8 cellular contexts compared by ENCODE assay signal in the genomic region with DNA sequence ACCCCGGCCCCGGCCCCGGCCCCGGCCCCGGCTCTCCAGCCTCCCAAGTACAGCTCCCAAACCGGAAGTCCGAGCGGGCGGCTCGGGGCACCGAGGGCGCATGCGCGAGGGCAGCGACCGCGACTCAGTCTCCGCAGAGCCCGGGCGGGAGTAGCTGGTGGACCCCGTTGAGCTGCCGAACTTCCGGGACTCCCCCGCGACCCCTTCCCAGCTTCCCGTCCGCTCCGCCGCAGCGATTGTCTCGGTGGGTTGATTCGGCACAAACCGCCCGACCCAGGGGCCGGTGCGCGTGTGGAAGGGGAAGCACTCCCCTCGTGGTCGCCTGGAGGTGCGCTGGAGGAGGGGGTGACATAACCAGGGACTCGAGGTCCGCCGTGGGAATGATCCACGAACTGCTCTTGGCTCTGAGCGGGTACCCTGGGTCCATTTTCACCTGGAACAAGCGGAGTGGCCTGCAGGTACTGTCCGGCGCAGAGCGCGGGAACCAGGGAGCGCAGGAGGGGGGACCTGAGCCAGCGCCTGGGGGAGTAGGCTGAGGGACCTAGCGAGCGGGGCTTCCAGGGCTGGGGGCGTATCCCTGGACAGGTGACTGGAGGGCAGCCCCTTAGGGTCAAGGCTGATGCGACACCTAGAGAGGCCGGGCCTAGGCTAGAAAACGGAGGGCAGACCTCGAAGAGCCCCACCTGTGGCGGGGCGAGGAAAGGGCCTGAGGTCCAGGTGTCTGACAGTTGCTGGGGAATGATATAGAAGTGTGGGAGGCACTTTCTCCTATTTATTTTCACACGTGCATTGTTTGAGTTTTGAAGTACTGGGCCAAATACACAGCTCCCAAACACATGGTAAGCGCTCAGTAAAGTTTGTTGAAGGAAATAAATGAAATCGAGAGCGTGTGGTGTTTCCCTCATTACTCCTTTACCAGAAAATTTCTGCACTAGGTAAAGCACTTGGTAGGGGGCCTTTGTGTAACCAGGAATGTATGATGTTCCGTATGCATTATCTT. TPM values are rescaled to one million over a fixed set of nuclear protein-coding genes. Genes with fewer than 3 reads are reported as not detected.
A peak's percentile ranks its signal among the peaks of the same experiment; 100 is the strongest.
DNase-seq lines count a peak whose midpoint lies in the region; ATAC-seq and TF ChIP-seq lines count a peak whose summit lies in the region.

A gene with protein sequence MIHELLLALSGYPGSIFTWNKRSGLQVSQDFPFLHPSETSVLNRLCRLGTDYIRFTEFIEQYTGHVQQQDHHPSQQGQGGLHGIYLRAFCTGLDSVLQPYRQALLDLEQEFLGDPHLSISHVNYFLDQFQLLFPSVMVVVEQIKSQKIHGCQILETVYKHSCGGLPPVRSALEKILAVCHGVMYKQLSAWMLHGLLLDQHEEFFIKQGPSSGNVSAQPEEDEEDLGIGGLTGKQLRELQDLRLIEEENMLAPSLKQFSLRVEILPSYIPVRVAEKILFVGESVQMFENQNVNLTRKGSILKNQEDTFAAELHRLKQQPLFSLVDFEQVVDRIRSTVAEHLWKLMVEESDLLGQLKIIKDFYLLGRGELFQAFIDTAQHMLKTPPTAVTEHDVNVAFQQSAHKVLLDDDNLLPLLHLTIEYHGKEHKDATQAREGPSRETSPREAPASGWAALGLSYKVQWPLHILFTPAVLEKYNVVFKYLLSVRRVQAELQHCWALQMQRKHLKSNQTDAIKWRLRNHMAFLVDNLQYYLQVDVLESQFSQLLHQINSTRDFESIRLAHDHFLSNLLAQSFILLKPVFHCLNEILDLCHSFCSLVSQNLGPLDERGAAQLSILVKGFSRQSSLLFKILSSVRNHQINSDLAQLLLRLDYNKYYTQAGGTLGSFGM (plus strand): TSS at position 127 of the 1,000 bp plus-strand sequence. CDS start 254 bp downstream, at position 381.
Gene ZSCAN29, minus strand, starts transcription at position 69 of the 1,000 bp plus-strand sequence. CDS start 1,130 bp downstream, outside the sequence.

- peaks cover 17% of the 10 kb centered on the region for H3K9me3 Mint-ChIP-seq in activated CD4-positive, alpha-beta T cell treated with anti-CD3 and anti-CD28 coated beads for 36 hours (ENCODE audit: low read depth)

- H3K4me1 Mint-ChIP-seq in activated CD4-positive, alpha-beta T cell treated with anti-CD3 and anti-CD28 coated beads for 36 hours = peaks cover 46% of the 10 kb centered on the region

- intact Hi-C loops in activated CD4-positive, alpha-beta T cell treated with anti-CD3 and anti-CD28 coated beads for 36 hours (cut with DNase I, micrococcal nuclease) = loop anchor here (1.0 to 2.0 kb wide), 5 partner anchors 41 to 378 kb away; partner anchors contain the start of genes LCMT2 (in 2 of the 2), CCNDBP1 (in 1 of the 2) and UBR1 (in 1 of the 2)

- DNase-seq in AG04449 (ENCODE audit: low read depth, low spot score) = no peak
- DNase-seq in NCI-H510A (lab: John Stamatoyannopoulos, UW) = peak; percentile 57
- peak; percentile 87 for DNase-seq in activated CD4-positive, alpha-beta T cell treated with anti-CD3 and anti-CD28 coated beads for 36 hours
- DNase-seq in coronary artery (ENCODE audit: low spot score) = peak; percentile 86
- peak; percentile 97 for DNase-seq in left kidney (ENCODE audit: low read depth, low spot score)
- peak; percentile 79 to 84 for DNase-seq in stimulated activated CD4-positive, alpha-beta T cell treated with anti-CD3 and anti-CD28 coated beads, Interleukin-2, amount 100 ng/mL, for 24 hours

- POLR2A ChIA-PET in AG04449 (lab: Yijun Ruan, JAX) = interaction anchor here (0.6 kb wide), 1 partner anchor 15 kb away, joined by 3 read pairs; no protein-coding TSS in a partner anchor
- POLR2A ChIA-PET in activated CD4-positive, alpha-beta T cell treated with anti-CD3 and anti-CD28 coated beads for 36 hours (lab: Charles Lee) = interaction anchor here (0.7 kb wide), 1 partner anchor 70 kb away, joined by 4 read pairs; no protein-coding TSS in a partner anchor

- ATAC-seq in GM18873 (IDR thresholded peaks at IDR 0.05; ENCODE audit: low FRiP score, unreplicated experiment) (peak; percentile 51), HG03139 (IDR thresholded peaks at IDR 0.05; ENCODE audit: unreplicated experiment) (peak; percentile 67)
- ATAC-seq in activated CD4-positive, alpha-beta T cell treated with anti-CD3 and anti-CD28 coated beads for 36 hours = peak; percentile 86

- CTCF ChIA-PET in AG04449 (lab: Yijun Ruan, JAX) = interaction anchor here (0.9 to 2.2 kb wide), 17 partner anchors 7 to 167 kb away, joined by 3 to 10 read pairs (median 4); no protein-coding TSS in a partner anchor
- CTCF ChIA-PET in activated CD4-positive, alpha-beta T cell treated with anti-CD3 and anti-CD28 coated beads for 36 hours (lab: Charles Lee) = interaction anchor here (0.7 to 3.1 kb wide), 11 partner anchors 8 to 249 kb away, joined by 3 to 19 read pairs (median 5); no protein-coding TSS in a partner anchor

- H3K4me3 ChIP-seq in AG04449 (ENCODE audit: low read depth, low read length) (peak within 1 kb of the TSS; percentile 94), coronary artery (peak within 1 kb of the TSS; percentile 95)

- H3K27me3 Mint-ChIP-seq in activated CD4-positive, alpha-beta T cell treated with anti-CD3 and anti-CD28 coated beads for 36 hours = no peaks in the 10 kb centered on the region

- H3K36me3 Mint-ChIP-seq in activated CD4-positive, alpha-beta T cell treated with anti-CD3 and anti-CD28 coated beads for 36 hours (ENCODE audit: low read depth) = peaks cover 55% of the 10 kb centered on the region

- peak within 1 kb of the TSS; percentile 85 for H3K27ac Mint-ChIP-seq in activated CD4-positive, alpha-beta T cell treated with anti-CD3 and anti-CD28 coated beads for 36 hours

- peak; percentile 22 for TF ChIP-seq CTCF in AG04449 (IDR thresholded peaks at IDR 0.05; ENCODE audit: insufficient read depth, low read length, missing control alignments)
- TF ChIP-seq CTCF in coronary artery (IDR thresholded peaks at IDR 0.05) = no peak

- H3K27ac ChIP-seq in coronary artery = peak within 1 kb of the TSS; percentile 46 to 77

- H3K4me3 Mint-ChIP-seq in activated CD4-positive, alpha-beta T cell treated with anti-CD3 and anti-CD28 coated beads for 36 hours = peak within 1 kb of the TSS; percentile 86

RNA-seq across cellular contexts. Expression of the first gene that starts in this region (rescaled TPM):
- 10 to 100 TPM; 43.6 to 44.0 TPM for total RNA-seq in activated CD4-positive, alpha-beta T cell treated with anti-CD3 and anti-CD28 coated beads for 36 hours

RNA-seq across cellular contexts. Expression of gene ZSCAN29, which starts in this region (rescaled TPM):
- 10 to 100 TPM; 20.8 to 26.4 TPM for total RNA-seq in activated CD4-positive, alpha-beta T cell treated with anti-CD3 and anti-CD28 coated beads for 36 hours
